In genomic region chr3:14121859-14122258, GRCh38 we compare ENCODE assay signal across 1 cellular context.
TF ChIP-seq lines count a peak whose summit lies in the region.

No MANE protein-coding gene starts in this region.

TF ChIP-seq in GM12891, 5 proteins besides CTCF, POLR2A, EP300 and RAD21:
- TF ChIP-seq SPI1 (IDR thresholded peaks at IDR 0.05; ENCODE audit: low read depth, low read length), result no peak
- no peak for TF ChIP-seq TAF1 (IDR thresholded peaks at IDR 0.05; ENCODE audit: low read depth, low read length)
- no peak for TF ChIP-seq POU2F2 (IDR thresholded peaks at IDR 0.05; ENCODE audit: low read depth, low read length)
- no peak for TF ChIP-seq POLR2AphosphoS5 (IDR thresholded peaks at IDR 0.05; ENCODE audit: low read depth, low read length)
